Comparison of ENCODE assay signal across 1 cellular context in the genomic region with DNA sequence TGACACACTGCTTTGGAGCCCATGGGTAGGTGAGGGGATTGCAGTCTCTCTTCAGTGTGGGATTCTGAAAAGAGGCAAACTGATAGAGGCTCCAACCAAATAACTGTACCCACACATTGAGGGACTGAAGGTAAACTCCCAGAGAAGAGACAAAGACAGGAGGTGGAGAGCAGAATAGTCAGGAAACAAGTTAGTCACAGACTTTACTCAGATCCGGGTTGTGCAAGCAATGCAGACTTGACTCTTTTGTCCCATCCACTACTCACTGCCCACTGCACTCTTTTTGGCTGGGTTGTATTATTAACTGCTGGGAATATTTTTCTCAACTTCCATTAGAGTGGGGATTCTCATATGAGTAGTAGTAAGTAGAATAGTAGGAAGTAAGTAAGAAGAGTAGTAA.
TF ChIP-seq lines count a peak whose summit lies in the region.

No MANE protein-coding gene starts in this region.

TF ChIP-seq in WTC11, 78 proteins besides CTCF, POLR2A, EP300 and RAD21 (continued from another document):
- TF ChIP-seq ELF4 (CRISPR knock-in tag; IDR thresholded peaks at IDR 0.05; ENCODE audit: low read depth) (no peak), GABPB1 (CRISPR knock-in tag; IDR thresholded peaks at IDR 0.05) (no peak), CREM (CRISPR knock-in tag; IDR thresholded peaks at IDR 0.05) (no peak), FOXP1 (CRISPR knock-in tag; IDR thresholded peaks at IDR 0.05; ENCODE audit: borderline replicate concordance) (no peak), RORB (CRISPR knock-in tag; IDR thresholded peaks at IDR 0.05) (no peak), ZNF121 (CRISPR knock-in tag; IDR thresholded peaks at IDR 0.05) (no peak), ZNF423 (CRISPR knock-in tag; IDR thresholded peaks at IDR 0.05) (no peak), FOXJ3 (CRISPR knock-in tag; IDR thresholded peaks at IDR 0.05; ENCODE audit: borderline replicate concordance) (no peak), MYBL2 (CRISPR knock-in tag; IDR thresholded peaks at IDR 0.05) (no peak)
- TF ChIP-seq, protein P1, sequence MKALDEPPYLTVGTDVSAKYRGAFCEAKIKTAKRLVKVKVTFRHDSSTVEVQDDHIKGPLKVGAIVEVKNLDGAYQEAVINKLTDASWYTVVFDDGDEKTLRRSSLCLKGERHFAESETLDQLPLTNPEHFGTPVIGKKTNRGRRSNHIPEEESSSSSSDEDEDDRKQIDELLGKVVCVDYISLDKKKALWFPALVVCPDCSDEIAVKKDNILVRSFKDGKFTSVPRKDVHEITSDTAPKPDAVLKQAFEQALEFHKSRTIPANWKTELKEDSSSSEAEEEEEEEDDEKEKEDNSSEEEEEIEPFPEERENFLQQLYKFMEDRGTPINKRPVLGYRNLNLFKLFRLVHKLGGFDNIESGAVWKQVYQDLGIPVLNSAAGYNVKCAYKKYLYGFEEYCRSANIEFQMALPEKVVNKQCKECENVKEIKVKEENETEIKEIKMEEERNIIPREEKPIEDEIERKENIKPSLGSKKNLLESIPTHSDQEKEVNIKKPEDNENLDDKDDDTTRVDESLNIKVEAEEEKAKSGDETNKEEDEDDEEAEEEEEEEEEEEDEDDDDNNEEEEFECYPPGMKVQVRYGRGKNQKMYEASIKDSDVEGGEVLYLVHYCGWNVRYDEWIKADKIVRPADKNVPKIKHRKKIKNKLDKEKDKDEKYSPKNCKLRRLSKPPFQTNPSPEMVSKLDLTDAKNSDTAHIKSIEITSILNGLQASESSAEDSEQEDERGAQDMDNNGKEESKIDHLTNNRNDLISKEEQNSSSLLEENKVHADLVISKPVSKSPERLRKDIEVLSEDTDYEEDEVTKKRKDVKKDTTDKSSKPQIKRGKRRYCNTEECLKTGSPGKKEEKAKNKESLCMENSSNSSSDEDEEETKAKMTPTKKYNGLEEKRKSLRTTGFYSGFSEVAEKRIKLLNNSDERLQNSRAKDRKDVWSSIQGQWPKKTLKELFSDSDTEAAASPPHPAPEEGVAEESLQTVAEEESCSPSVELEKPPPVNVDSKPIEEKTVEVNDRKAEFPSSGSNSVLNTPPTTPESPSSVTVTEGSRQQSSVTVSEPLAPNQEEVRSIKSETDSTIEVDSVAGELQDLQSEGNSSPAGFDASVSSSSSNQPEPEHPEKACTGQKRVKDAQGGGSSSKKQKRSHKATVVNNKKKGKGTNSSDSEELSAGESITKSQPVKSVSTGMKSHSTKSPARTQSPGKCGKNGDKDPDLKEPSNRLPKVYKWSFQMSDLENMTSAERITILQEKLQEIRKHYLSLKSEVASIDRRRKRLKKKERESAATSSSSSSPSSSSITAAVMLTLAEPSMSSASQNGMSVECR (CRISPR knock-in tag; IDR thresholded peaks at IDR 0.05; ENCODE audit: borderline replicate concordance), result no peak
- TF ChIP-seq, protein P2, sequence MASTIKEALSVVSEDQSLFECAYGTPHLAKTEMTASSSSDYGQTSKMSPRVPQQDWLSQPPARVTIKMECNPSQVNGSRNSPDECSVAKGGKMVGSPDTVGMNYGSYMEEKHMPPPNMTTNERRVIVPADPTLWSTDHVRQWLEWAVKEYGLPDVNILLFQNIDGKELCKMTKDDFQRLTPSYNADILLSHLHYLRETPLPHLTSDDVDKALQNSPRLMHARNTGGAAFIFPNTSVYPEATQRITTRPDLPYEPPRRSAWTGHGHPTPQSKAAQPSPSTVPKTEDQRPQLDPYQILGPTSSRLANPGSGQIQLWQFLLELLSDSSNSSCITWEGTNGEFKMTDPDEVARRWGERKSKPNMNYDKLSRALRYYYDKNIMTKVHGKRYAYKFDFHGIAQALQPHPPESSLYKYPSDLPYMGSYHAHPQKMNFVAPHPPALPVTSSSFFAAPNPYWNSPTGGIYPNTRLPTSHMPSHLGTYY (CRISPR knock-in tag; IDR thresholded peaks at IDR 0.05), result no peak
- TF ChIP-seq, protein P3, sequence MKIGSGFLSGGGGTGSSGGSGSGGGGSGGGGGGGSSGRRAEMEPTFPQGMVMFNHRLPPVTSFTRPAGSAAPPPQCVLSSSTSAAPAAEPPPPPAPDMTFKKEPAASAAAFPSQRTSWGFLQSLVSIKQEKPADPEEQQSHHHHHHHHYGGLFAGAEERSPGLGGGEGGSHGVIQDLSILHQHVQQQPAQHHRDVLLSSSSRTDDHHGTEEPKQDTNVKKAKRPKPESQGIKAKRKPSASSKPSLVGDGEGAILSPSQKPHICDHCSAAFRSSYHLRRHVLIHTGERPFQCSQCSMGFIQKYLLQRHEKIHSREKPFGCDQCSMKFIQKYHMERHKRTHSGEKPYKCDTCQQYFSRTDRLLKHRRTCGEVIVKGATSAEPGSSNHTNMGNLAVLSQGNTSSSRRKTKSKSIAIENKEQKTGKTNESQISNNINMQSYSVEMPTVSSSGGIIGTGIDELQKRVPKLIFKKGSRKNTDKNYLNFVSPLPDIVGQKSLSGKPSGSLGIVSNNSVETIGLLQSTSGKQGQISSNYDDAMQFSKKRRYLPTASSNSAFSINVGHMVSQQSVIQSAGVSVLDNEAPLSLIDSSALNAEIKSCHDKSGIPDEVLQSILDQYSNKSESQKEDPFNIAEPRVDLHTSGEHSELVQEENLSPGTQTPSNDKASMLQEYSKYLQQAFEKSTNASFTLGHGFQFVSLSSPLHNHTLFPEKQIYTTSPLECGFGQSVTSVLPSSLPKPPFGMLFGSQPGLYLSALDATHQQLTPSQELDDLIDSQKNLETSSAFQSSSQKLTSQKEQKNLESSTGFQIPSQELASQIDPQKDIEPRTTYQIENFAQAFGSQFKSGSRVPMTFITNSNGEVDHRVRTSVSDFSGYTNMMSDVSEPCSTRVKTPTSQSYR (CRISPR knock-in tag; IDR thresholded peaks at IDR 0.05), result no peak
- TF ChIP-seq, protein P4, sequence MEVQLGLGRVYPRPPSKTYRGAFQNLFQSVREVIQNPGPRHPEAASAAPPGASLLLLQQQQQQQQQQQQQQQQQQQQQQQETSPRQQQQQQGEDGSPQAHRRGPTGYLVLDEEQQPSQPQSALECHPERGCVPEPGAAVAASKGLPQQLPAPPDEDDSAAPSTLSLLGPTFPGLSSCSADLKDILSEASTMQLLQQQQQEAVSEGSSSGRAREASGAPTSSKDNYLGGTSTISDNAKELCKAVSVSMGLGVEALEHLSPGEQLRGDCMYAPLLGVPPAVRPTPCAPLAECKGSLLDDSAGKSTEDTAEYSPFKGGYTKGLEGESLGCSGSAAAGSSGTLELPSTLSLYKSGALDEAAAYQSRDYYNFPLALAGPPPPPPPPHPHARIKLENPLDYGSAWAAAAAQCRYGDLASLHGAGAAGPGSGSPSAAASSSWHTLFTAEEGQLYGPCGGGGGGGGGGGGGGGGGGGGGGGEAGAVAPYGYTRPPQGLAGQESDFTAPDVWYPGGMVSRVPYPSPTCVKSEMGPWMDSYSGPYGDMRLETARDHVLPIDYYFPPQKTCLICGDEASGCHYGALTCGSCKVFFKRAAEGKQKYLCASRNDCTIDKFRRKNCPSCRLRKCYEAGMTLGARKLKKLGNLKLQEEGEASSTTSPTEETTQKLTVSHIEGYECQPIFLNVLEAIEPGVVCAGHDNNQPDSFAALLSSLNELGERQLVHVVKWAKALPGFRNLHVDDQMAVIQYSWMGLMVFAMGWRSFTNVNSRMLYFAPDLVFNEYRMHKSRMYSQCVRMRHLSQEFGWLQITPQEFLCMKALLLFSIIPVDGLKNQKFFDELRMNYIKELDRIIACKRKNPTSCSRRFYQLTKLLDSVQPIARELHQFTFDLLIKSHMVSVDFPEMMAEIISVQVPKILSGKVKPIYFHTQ (CRISPR knock-in tag; IDR thresholded peaks at IDR 0.05), result no peak
- TF ChIP-seq, protein P5, sequence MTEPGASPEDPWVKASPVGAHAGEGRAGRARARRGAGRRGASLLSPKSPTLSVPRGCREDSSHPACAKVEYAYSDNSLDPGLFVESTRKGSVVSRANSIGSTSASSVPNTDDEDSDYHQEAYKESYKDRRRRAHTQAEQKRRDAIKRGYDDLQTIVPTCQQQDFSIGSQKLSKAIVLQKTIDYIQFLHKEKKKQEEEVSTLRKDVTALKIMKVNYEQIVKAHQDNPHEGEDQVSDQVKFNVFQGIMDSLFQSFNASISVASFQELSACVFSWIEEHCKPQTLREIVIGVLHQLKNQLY (CRISPR knock-in tag; IDR thresholded peaks at IDR 0.05), result no peak
- TF ChIP-seq, protein P6, sequence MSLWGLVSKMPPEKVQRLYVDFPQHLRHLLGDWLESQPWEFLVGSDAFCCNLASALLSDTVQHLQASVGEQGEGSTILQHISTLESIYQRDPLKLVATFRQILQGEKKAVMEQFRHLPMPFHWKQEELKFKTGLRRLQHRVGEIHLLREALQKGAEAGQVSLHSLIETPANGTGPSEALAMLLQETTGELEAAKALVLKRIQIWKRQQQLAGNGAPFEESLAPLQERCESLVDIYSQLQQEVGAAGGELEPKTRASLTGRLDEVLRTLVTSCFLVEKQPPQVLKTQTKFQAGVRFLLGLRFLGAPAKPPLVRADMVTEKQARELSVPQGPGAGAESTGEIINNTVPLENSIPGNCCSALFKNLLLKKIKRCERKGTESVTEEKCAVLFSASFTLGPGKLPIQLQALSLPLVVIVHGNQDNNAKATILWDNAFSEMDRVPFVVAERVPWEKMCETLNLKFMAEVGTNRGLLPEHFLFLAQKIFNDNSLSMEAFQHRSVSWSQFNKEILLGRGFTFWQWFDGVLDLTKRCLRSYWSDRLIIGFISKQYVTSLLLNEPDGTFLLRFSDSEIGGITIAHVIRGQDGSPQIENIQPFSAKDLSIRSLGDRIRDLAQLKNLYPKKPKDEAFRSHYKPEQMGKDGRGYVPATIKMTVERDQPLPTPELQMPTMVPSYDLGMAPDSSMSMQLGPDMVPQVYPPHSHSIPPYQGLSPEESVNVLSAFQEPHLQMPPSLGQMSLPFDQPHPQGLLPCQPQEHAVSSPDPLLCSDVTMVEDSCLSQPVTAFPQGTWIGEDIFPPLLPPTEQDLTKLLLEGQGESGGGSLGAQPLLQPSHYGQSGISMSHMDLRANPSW (CRISPR knock-in tag; conservative IDR thresholded peaks at IDR 0.05; ENCODE audit: low read depth), result no peak
- TF ChIP-seq, protein P7, sequence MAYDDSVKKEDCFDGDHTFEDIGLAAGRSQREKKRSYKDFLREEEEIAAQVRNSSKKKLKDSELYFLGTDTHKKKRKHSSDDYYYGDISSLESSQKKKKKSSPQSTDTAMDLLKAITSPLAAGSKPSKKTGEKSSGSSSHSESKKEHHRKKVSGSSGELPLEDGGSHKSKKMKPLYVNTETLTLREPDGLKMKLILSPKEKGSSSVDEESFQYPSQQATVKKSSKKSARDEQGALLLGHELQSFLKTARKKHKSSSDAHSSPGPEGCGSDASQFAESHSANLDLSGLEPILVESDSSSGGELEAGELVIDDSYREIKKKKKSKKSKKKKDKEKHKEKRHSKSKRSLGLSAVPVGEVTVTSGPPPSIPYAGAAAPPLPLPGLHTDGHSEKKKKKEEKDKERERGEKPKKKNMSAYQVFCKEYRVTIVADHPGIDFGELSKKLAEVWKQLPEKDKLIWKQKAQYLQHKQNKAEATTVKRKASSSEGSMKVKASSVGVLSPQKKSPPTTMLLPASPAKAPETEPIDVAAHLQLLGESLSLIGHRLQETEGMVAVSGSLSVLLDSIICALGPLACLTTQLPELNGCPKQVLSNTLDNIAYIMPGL (CRISPR knock-in tag; IDR thresholded peaks at IDR 0.05), result no peak
- TF ChIP-seq, protein P8, sequence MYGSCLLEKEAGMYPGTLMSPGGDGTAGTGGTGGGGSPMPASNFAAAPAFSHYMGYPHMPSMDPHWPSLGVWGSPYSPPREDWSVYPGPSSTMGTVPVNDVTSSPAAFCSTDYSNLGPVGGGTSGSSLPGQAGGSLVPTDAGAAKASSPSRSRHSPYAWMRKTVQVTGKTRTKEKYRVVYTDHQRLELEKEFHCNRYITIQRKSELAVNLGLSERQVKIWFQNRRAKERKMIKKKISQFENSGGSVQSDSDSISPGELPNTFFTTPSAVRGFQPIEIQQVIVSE (CRISPR knock-in tag; IDR thresholded peaks at IDR 0.05; ENCODE audit: borderline replicate concordance), result no peak
